Comparison of ENCODE assay signal across 12 cellular contexts in the genomic region with DNA sequence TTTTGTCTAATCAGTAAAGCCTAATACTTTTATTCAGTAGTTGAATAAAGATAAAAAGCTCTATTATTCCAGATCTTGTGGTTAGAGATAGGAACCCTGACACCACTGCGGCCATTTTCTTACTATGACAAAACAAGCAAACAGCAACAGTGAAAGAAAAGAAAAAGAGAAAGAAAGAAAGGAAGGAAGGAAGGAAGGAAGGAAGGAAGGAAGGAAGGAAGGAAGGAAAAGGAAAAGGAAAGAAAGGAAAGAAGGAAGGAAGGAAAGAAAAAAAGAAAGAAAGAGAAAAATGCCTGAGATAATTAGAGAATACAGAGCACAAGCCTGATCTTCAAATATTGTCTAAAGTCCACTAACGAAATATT.
DNase-seq lines count a peak whose midpoint lies in the region; ATAC-seq and TF ChIP-seq lines count a peak whose summit lies in the region.
"Had no signal": no experiment of that assay in that cellular context is flagged by ENCODE, and none has a peak within 500 bp of the region (broad histone marks: within the 10 kb centered on the region; RNA-seq: fewer than 3 reads in every experiment).

No MANE protein-coding gene starts in this region.

- peaks cover 21% of the 10 kb centered on the region for H3K4me1 Mint-ChIP-seq in T-helper 2 cell treated with Interferon-gamma antibody and Interleukin-4, amounts not matched to agents 5 μg/mL and 100 μg/mL, for 36 hours (ENCODE audit: low read depth)
- H3K4me1 Mint-ChIP-seq in endodermal cell = peaks cover 21% of the 10 kb centered on the region

- H3K27ac Mint-ChIP-seq in T-helper 2 cell treated with Interferon-gamma antibody and Interleukin-4, amounts not matched to agents 5 μg/mL and 100 μg/mL, for 36 hours = peak overlapping the region; percentile 69
- H3K27ac Mint-ChIP-seq in endodermal cell = peak overlapping the region; percentile 48
- H3K27ac Mint-ChIP-seq: activated naive CD8-positive, alpha-beta T cell had no signal

- H3K27ac ChIP-seq in Peyer's patch = peak overlapping the region; percentile 6 to 46 (median 18)
- H3K27ac ChIP-seq in endodermal cell (ENCODE audit: low read depth, low read length) = no peak overlapping the region
- H3K27ac ChIP-seq in skin epidermis = peak overlapping the region in 11 of 21 experiments; percentile 5 to 84 (median 60)
- H3K27ac ChIP-seq in right atrium auricular region = no peak overlapping the region
- H3K27ac ChIP-seq: 22Rv1, left ventricle myocardium inferior had no signal

- no peak for ATAC-seq in HG03439 (IDR thresholded peaks at IDR 0.05; ENCODE audit: unreplicated experiment)

- 92% methylated on average over 2 of the region's 2 CpGs; no CpG with 5 or more reads in 1 of the 2 experiments for WGBS in endodermal cell (ENCODE audit: insufficient coverage in 1 of 2, insufficient read length in 1 of 2), 2 experiments

- no peak overlapping the region for H3K4me3 ChIP-seq in Peyer's patch
- H3K4me3 ChIP-seq in endodermal cell (ENCODE audit: low read length) = no peak overlapping the region
- H3K4me3 ChIP-seq in skin epidermis = no peak overlapping the region
- no peak overlapping the region for H3K4me3 ChIP-seq in right atrium auricular region
- H3K4me3 ChIP-seq: left ventricle myocardium inferior had no signal

- no peaks in the 10 kb centered on the region for H3K9me3 ChIP-seq in Peyer's patch
- no peaks in the 10 kb centered on the region for H3K9me3 ChIP-seq in endodermal cell (ENCODE audit: control insufficient read depth, low read length)
- no peaks in the 10 kb centered on the region for H3K9me3 ChIP-seq in right atrium auricular region
- H3K9me3 ChIP-seq: Caco-2, left ventricle myocardium inferior had no signal

- H3K4me1 ChIP-seq in Peyer's patch (no peaks in the 10 kb centered on the region), endodermal cell (ENCODE audit: control insufficient read depth, insufficient read depth, low read length) (peaks cover 3% of the 10 kb centered on the region), right atrium auricular region (peaks cover 0 to 16% of the 10 kb centered on the region in 2 donors)
- H3K4me1 ChIP-seq: Caco-2, left ventricle myocardium inferior had no signal

- no peak for DNase-seq in T-helper 2 cell treated with Interferon-gamma antibody and Interleukin-4, amounts not matched to agents 5 μg/mL and 100 μg/mL, for 36 hours (ENCODE audit: low spot score)
- DNase-seq in T-helper 2 cell = no peak
- no peak for DNase-seq in Peyer's patch
- no peak for DNase-seq in endodermal cell
- no peak for DNase-seq in NCI-H128 (lab: John Stamatoyannopoulos, UW; ENCODE audit: unreplicated experiment)
- no peak for DNase-seq in right atrium auricular region (ENCODE audit: low spot score)
- DNase-seq: Caco-2, left ventricle myocardium inferior had no signal

- H3K9me3 Mint-ChIP-seq in T-helper 2 cell treated with Interferon-gamma antibody and Interleukin-4, amounts not matched to agents 5 μg/mL and 100 μg/mL, for 36 hours = no peaks in the 10 kb centered on the region
- H3K9me3 Mint-ChIP-seq in endodermal cell = no peaks in the 10 kb centered on the region

- TF ChIP-seq CTCF in Peyer's patch (IDR thresholded peaks at IDR 0.05) (no peak), endodermal cell (conservative IDR thresholded peaks at IDR 0.05) (no peak), right atrium auricular region (IDR thresholded peaks at IDR 0.05) (no peak)

- no peak for TF ChIP-seq POLR2A in Peyer's patch (IDR thresholded peaks at IDR 0.05)

- H3K4me3 Mint-ChIP-seq in T-helper 2 cell treated with Interferon-gamma antibody and Interleukin-4, amounts not matched to agents 5 μg/mL and 100 μg/mL, for 36 hours = peak overlapping the region; percentile 56
- no peak overlapping the region for H3K4me3 Mint-ChIP-seq in endodermal cell

- peaks cover 5% of the 10 kb centered on the region for H3K27me3 Mint-ChIP-seq in T-helper 2 cell treated with Interferon-gamma antibody and Interleukin-4, amounts not matched to agents 5 μg/mL and 100 μg/mL, for 36 hours (ENCODE audit: low read depth)
- no peaks in the 10 kb centered on the region for H3K27me3 Mint-ChIP-seq in endodermal cell (ENCODE audit: insufficient read depth)
- H3K27me3 Mint-ChIP-seq: activated naive CD8-positive, alpha-beta T cell had no signal

- H3K36me3 ChIP-seq in Peyer's patch (no peaks in the 10 kb centered on the region), endodermal cell (ENCODE audit: control insufficient read depth, insufficient read depth, low read length) (no peaks in the 10 kb centered on the region), right atrium auricular region (no peaks in the 10 kb centered on the region)
- H3K36me3 ChIP-seq: left ventricle myocardium inferior had no signal

- no peaks in the 10 kb centered on the region for H3K36me3 Mint-ChIP-seq in T-helper 2 cell treated with Interferon-gamma antibody and Interleukin-4, amounts not matched to agents 5 μg/mL and 100 μg/mL, for 36 hours (ENCODE audit: low read depth)
- H3K36me3 Mint-ChIP-seq in endodermal cell (ENCODE audit: low read depth) = no peaks in the 10 kb centered on the region
- H3K36me3 Mint-ChIP-seq: activated naive CD8-positive, alpha-beta T cell had no signal

- no peak overlapping the region for H3K9ac ChIP-seq in endodermal cell (ENCODE audit: extremely low read depth, low read length, poor library complexity, severe bottlenecking)

- no peaks in the 10 kb centered on the region for H3K27me3 ChIP-seq in Peyer's patch
- no peaks in the 10 kb centered on the region for H3K27me3 ChIP-seq in endodermal cell (ENCODE audit: control insufficient read depth, insufficient read depth, low read length, poor library complexity, severe bottlenecking)
- no peaks in the 10 kb centered on the region for H3K27me3 ChIP-seq in right atrium auricular region

Comparison
In these comparisons a context has a peak if more than half of its experiments do, and no peak if none do; other contexts are left out.
1. H3K27ac ChIP-seq: peak in Peyer's patch (4 of 4) and skin epidermis (11 of 21); none in endodermal cell (single experiment) and right atrium auricular region (0 of 2).